In the genomic region with DNA sequence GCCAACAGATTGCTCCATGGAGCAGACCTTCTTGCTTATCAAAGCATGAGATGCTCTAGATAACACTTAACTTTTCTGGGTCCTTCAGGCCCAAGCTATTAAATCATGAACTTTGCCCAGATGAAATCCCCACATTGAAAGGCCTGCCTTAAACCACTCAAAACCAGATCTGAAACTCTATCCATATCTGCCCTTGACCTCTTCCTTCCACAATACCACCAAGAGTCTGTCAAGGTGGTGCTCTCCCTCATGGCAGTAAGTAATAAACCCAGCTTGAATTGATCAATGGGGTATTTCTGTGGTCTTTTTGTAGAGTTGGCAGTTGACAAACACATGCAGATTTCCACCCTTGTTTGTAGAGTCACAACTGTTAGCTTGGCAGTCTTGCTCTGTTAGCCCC, we compare ENCODE assay signal across 28 cellular contexts.
"Had no signal": no experiment of that assay in that cellular context is flagged by ENCODE, and none has a peak within 500 bp of the region (broad histone marks: within the 10 kb centered on the region; RNA-seq: fewer than 3 reads in every experiment).

No MANE protein-coding gene starts in this region.

- ATAC-seq: activated CD4-positive, alpha-beta T cell treated with anti-CD3 and anti-CD28 coated beads for 36 hours; activated naive CD4-positive, alpha-beta T cell treated with anti-CD3 and anti-CD28 coated beads, Interleukin-2, amount 50 U/mL, for 72 hours; activated T-helper 17 cell treated with anti-CD3 and anti-CD28 coated beads, Interleukin-2, amount 50 U/mL, for 72 hours; effector memory CD8-positive, alpha-beta T cell; gastrocnemius medialis; natural killer cell had no signal

- H3K36me3 ChIP-seq: ascending aorta, esophagus muscularis mucosa, gastrocnemius medialis, left lung, sigmoid colon, tibial nerve had no signal

- H3K27me3 ChIP-seq: ascending aorta, dorsolateral prefrontal cortex, esophagus muscularis mucosa, gastrocnemius medialis, left lung, sigmoid colon, tibial nerve had no signal

- H3K4me3 ChIP-seq: ascending aorta, dorsolateral prefrontal cortex, esophagus muscularis mucosa, gastrocnemius medialis, left lung, sigmoid colon, smooth muscle cell, tibial nerve had no signal

- H3K27me3 Mint-ChIP-seq: activated CD4-positive, alpha-beta T cell treated with anti-CD3 and anti-CD28 coated beads for 36 hours; activated T-cell treated with anti-CD3 and anti-CD28 coated beads, Interleukin-2, amount 50 U/mL, for 24 hours; activated T-helper 17 cell treated with anti-CD3 and anti-CD28 coated beads, Interleukin-2, amount 50 U/mL, for 72 hours; central memory CD8-positive, alpha-beta T cell; effector memory CD8-positive, alpha-beta T cell; stimulated activated naive CD8-positive, alpha-beta T cell treated with anti-CD3 and anti-CD28 coated beads, Interleukin-15, Interleukin-2, amounts not matched to agents 100 ng/mL and 50 ng/mL, for 24 hours had no signal

- H3K4me3 Mint-ChIP-seq: activated CD4-positive, alpha-beta T cell treated with anti-CD3 and anti-CD28 coated beads for 36 hours; activated T-cell treated with anti-CD3 and anti-CD28 coated beads, Interleukin-2, amount 50 U/mL, for 24 hours; activated T-helper 17 cell treated with anti-CD3 and anti-CD28 coated beads, Interleukin-2, amount 50 U/mL, for 72 hours; central memory CD8-positive, alpha-beta T cell; effector memory CD8-positive, alpha-beta T cell; immature natural killer cell; natural killer cell; stimulated activated naive CD8-positive, alpha-beta T cell treated with anti-CD3 and anti-CD28 coated beads, Interleukin-15, Interleukin-2, amounts not matched to agents 100 ng/mL and 50 ng/mL, for 24 hours had no signal

- DNase-seq: activated CD4-positive, alpha-beta T cell treated with anti-CD3 and anti-CD28 coated beads for 36 hours; activated CD4-positive, alpha-beta T cell treated with anti-CD3 and anti-CD28 coated beads, Interleukin-2, amount 50 U/mL, for 4 hours; activated CD8-positive, alpha-beta memory T cell treated with anti-CD3 and anti-CD28 coated beads for 24 hours; activated CD8-positive, alpha-beta memory T cell treated with anti-CD3 and anti-CD28 coated beads, Interleukin-2, amount 50 U/mL, for 4 hours; activated T-cell treated with anti-CD3 and anti-CD28 coated beads, Interleukin-2, amount 50 U/mL, for 24 hours; dorsolateral prefrontal cortex; effector memory CD8-positive, alpha-beta T cell; gastrocnemius medialis; head of caudate nucleus; immature natural killer cell; kidney glomerular epithelial cell; left lung; midbrain; natural killer cell; retina; sigmoid colon; stimulated activated CD4-positive, alpha-beta T cell treated with anti-CD3 and anti-CD28 coated beads, Interleukin-2, amount 100 ng/mL, for 48 hours; stimulated activated CD8-positive, alpha-beta memory T cell treated with anti-CD3 and anti-CD28 coated beads, Interleukin-4, amount 100 ng/mL, for 48 hours; T-helper 1 cell had no signal

- H3K4me1 ChIP-seq: ascending aorta, gastrocnemius medialis, left lung, tibial nerve had no signal

- H3K27ac ChIP-seq: ascending aorta, dorsolateral prefrontal cortex, gastrocnemius medialis, left lung, tibial nerve had no signal

- H3K4me1 Mint-ChIP-seq: activated CD4-positive, alpha-beta T cell treated with anti-CD3 and anti-CD28 coated beads for 36 hours; activated T-helper 17 cell treated with anti-CD3 and anti-CD28 coated beads, Interleukin-2, amount 50 U/mL, for 72 hours; central memory CD8-positive, alpha-beta T cell; immature natural killer cell; natural killer cell had no signal

- H3K27ac Mint-ChIP-seq: activated CD4-positive, alpha-beta T cell treated with anti-CD3 and anti-CD28 coated beads for 36 hours; activated naive CD4-positive, alpha-beta T cell treated with anti-CD3 and anti-CD28 coated beads, Interleukin-2, amount 50 U/mL, for 72 hours; activated T-cell treated with anti-CD3 and anti-CD28 coated beads, Interleukin-2, amount 50 U/mL, for 24 hours; activated T-helper 17 cell treated with anti-CD3 and anti-CD28 coated beads, Interleukin-2, amount 50 U/mL, for 72 hours; effector memory CD8-positive, alpha-beta T cell; immature natural killer cell; natural killer cell; progenitor cell of endocrine pancreas; stimulated activated naive CD8-positive, alpha-beta T cell treated with anti-CD3 and anti-CD28 coated beads, Interleukin-15, Interleukin-2, amounts not matched to agents 100 ng/mL and 50 ng/mL, for 24 hours had no signal

- H3K9me3 Mint-ChIP-seq: activated naive CD4-positive, alpha-beta T cell treated with anti-CD3 and anti-CD28 coated beads, Interleukin-2, amount 50 U/mL, for 72 hours; activated T-cell treated with anti-CD3 and anti-CD28 coated beads, Interleukin-2, amount 50 U/mL, for 24 hours; activated T-helper 17 cell treated with anti-CD3 and anti-CD28 coated beads, Interleukin-2, amount 50 U/mL, for 72 hours; stimulated activated naive CD8-positive, alpha-beta T cell treated with anti-CD3 and anti-CD28 coated beads, Interleukin-15, Interleukin-2, amounts not matched to agents 100 ng/mL and 50 ng/mL, for 24 hours had no signal

- H3K9me3 ChIP-seq: ascending aorta, esophagus muscularis mucosa, gastrocnemius medialis, left lung, sigmoid colon, tibial nerve had no signal
